12 cellular contexts compared by ENCODE assay signal in genomic region chr9:98099898-98100297, GRCh38. TPM values are rescaled to one million over a fixed set of nuclear protein-coding genes. Genes with fewer than 3 reads are reported as not detected.
DNase-seq lines count a peak whose midpoint lies in the region; ATAC-seq and TF ChIP-seq lines count a peak whose summit lies in the region.
"Had no signal": no experiment of that assay in that cellular context is flagged by ENCODE, and none has a peak within 500 bp of the region (broad histone marks: within the 10 kb centered on the region; RNA-seq: fewer than 3 reads in every experiment).

No MANE protein-coding gene starts in this region.

- no peaks in the 10 kb centered on the region for H3K9me3 ChIP-seq in suprapubic skin

- intact Hi-C loops in Right ventricle myocardium superior (cut with DNase I): no loop called here

- peaks cover 37% of the 10 kb centered on the region for H3K4me1 ChIP-seq in suprapubic skin

- no peak for DNase-seq in activated T-cell treated with anti-CD3 and anti-CD28 coated beads, Interleukin-2, amount 50 U/mL, for 24 hours
- DNase-seq in activated T-cell treated with anti-CD3 and anti-CD28 coated beads for 4 hours (no peak), NCI-H345 (lab: John Stamatoyannopoulos, UW) (peak; percentile 35), suprapubic skin (ENCODE audit: low spot score in 2 of 2) (peak; percentile 18 to 40), NCI-H2171 (lab: John Stamatoyannopoulos, UW) (no peak), Right ventricle myocardium superior (no peak), amygdala (lab: John Stamatoyannopoulos, UW) (no peak)
- no peak for DNase-seq in central memory CD8-positive, alpha-beta T cell (ENCODE audit: low spot score in 2 of 2)
- DNase-seq: activated gamma-delta T cell, hippocampal formation, NCI-H524 treated with DMSO at 0.1 percent for 48 hours had no signal

- no peaks in the 10 kb centered on the region for H3K27me3 ChIP-seq in suprapubic skin

- H3K4me3 ChIP-seq in suprapubic skin: no peak overlapping the region
- H3K4me3 ChIP-seq: skin epidermis had no signal

- peaks cover 78% of the 10 kb centered on the region for H3K4me1 Mint-ChIP-seq in activated T-cell treated with anti-CD3 and anti-CD28 coated beads, Interleukin-2, amount 50 U/mL, for 24 hours (ENCODE audit: low read depth)
- peaks cover 69% of the 10 kb centered on the region for H3K4me1 Mint-ChIP-seq in central memory CD8-positive, alpha-beta T cell

- no peaks in the 10 kb centered on the region for H3K27me3 Mint-ChIP-seq in activated T-cell treated with anti-CD3 and anti-CD28 coated beads, Interleukin-2, amount 50 U/mL, for 24 hours
- no peaks in the 10 kb centered on the region for H3K27me3 Mint-ChIP-seq in central memory CD8-positive, alpha-beta T cell

- TF ChIP-seq EP300 in suprapubic skin (IDR thresholded peaks at IDR 0.05): no peak

- no peak overlapping the region for H3K27ac ChIP-seq in suprapubic skin

- H3K36me3 ChIP-seq in suprapubic skin: peaks cover 2% of the 10 kb centered on the region

- TF ChIP-seq POLR2A in suprapubic skin (IDR thresholded peaks at IDR 0.05): no peak

- WGBS in suprapubic skin: 35% methylated on average over 5 of the region's 5 CpGs

- H3K27ac Mint-ChIP-seq in activated T-cell treated with anti-CD3 and anti-CD28 coated beads, Interleukin-2, amount 50 U/mL, for 24 hours: peak overlapping the region; percentile 88
- peak overlapping the region; percentile 89 for H3K27ac Mint-ChIP-seq in central memory CD8-positive, alpha-beta T cell (ENCODE audit: low read depth)

- TF ChIP-seq CTCF in suprapubic skin (IDR thresholded peaks at IDR 0.05): no peak

- ATAC-seq in central memory CD8-positive, alpha-beta T cell (replicated peaks; ENCODE audit: extremely low read depth, poor library complexity, severe bottlenecking): no peak
- no peak for ATAC-seq in Right ventricle myocardium superior (ENCODE audit: poor library complexity)

- peaks cover 76% of the 10 kb centered on the region for H3K36me3 Mint-ChIP-seq in activated T-cell treated with anti-CD3 and anti-CD28 coated beads, Interleukin-2, amount 50 U/mL, for 24 hours (ENCODE audit: low read depth)
- peaks cover 36% of the 10 kb centered on the region for H3K36me3 Mint-ChIP-seq in central memory CD8-positive, alpha-beta T cell (ENCODE audit: insufficient read depth)

- no peaks in the 10 kb centered on the region for H3K9me3 Mint-ChIP-seq in activated T-cell treated with anti-CD3 and anti-CD28 coated beads, Interleukin-2, amount 50 U/mL, for 24 hours
- H3K9me3 Mint-ChIP-seq in central memory CD8-positive, alpha-beta T cell: no peaks in the 10 kb centered on the region

- no peak overlapping the region for H3K4me3 Mint-ChIP-seq in activated T-cell treated with anti-CD3 and anti-CD28 coated beads, Interleukin-2, amount 50 U/mL, for 24 hours
- peak overlapping the region; percentile 66 for H3K4me3 Mint-ChIP-seq in central memory CD8-positive, alpha-beta T cell

RNA-seq across cellular contexts. Expression of gene TRIM14, which starts 19.1 kb away (rescaled TPM):
- total RNA-seq in suprapubic skin (10 to 100 TPM; 15.8 to 22.9 (median 20.0) TPM), Right ventricle myocardium superior (4.9 TPM)

RNA-seq across cellular contexts. Expression of gene NANS, which starts 43.4 kb away (rescaled TPM):
- total RNA-seq in suprapubic skin: 10 to 100 TPM; 35.0 to 49.6 (median 45.2) TPM
- 33.4 TPM for total RNA-seq in Right ventricle myocardium superior

Comparison
In these comparisons a context has a peak if more than half of its experiments do, and no peak if none do; other contexts are left out.
1. DNase-seq: peak in NCI-H345 (single experiment) and suprapubic skin (2 of 2); none in activated T-cell treated with anti-CD3 and anti-CD28 coated beads, Interleukin-2, amount 50 U/mL, for 24 hours (single experiment), activated T-cell treated with anti-CD3 and anti-CD28 coated beads for 4 hours (single experiment), central memory CD8-positive, alpha-beta T cell (0 of 2), NCI-H2171 (single experiment), Right ventricle myocardium superior (single experiment) and amygdala (0 of 56).